ENCODE assay signal across 7 cellular contexts in the genomic region with DNA sequence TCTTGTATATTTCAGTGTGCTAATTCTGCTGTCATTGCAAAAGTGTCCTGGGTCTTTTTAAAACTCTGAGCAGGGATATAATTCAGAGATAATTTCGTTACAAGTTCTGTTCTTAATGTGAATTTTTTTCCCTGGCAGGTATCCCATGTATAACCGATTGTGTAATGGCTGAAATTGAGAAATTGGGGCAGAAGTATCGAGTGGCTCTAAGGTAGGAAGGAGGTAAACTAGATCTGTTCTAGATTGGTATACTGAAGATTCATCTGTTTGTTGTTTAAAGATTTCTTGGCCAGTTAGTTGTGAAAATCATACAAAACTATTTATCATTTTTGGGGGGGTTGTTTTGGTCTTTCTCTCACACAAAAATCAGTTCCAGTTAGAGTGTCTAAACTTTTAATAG.
"Had no signal": no experiment of that assay in that cellular context is flagged by ENCODE, and none has a peak within 500 bp of the region (broad histone marks: within the 10 kb centered on the region; RNA-seq: fewer than 3 reads in every experiment).

No MANE protein-coding gene starts in this region.

- ATAC-seq: HCT116 had no signal

- H2AFZ ChIP-seq: GM23248 had no signal

- DNase-seq: GM23248, GOT3, H7, HFFc6, KBM-7 had no signal

- H3K4me3 ChIP-seq: GM23248, HAP-1 had no signal

- H3K9me3 ChIP-seq: HAP-1 had no signal

- H3K4me1 ChIP-seq: HAP-1 had no signal

- H3K9ac ChIP-seq: GM23248 had no signal

- H3K27ac ChIP-seq: GM23248 had no signal
